Comparison of ENCODE assay signal across 8 cellular contexts in genomic region chr2:43611987-43612894, GRCh38. TPM values are rescaled to one million over a fixed set of nuclear protein-coding genes. Genes with fewer than 3 reads are reported as not detected.
DNase-seq lines count a peak whose midpoint lies in the region; ATAC-seq and TF ChIP-seq lines count a peak whose summit lies in the region.

No MANE protein-coding gene starts in this region.

- H3K79me2 ChIP-seq in fibroblast of lung (ENCODE audit: control insufficient read depth, insufficient read depth, low read length): no peaks in the 10 kb centered on the region

- no peak overlapping the region for H2BK5ac ChIP-seq in neuronal stem cell (ENCODE audit: low read length)

- H3K27ac ChIP-seq in AG04450 (ENCODE audit: low read depth, low read length) (no peak overlapping the region), Panc1 (ENCODE audit: low read length) (peak overlapping the region; percentile 52), fibroblast of lung (ENCODE audit: insufficient read depth, low read length) (no peak overlapping the region), neuronal stem cell (replicated peaks; ENCODE audit: low read length) (no peak overlapping the region), testis (no peak overlapping the region)

- POLR2A ChIA-PET in AG04450 (lab: Yijun Ruan, JAX): no interaction called here
- POLR2A ChIA-PET in Panc1 (lab: Charles Lee): no interaction called here

- H3K4me1 ChIP-seq in Panc1 (ENCODE audit: control insufficient read depth, insufficient read depth, low read length) (peaks cover 5% of the 10 kb centered on the region), fibroblast of lung (ENCODE audit: control insufficient read depth, extremely low read depth, insufficient read depth, low read length) (no peaks in the 10 kb centered on the region), neuronal stem cell (ENCODE audit: control insufficient read depth in 2 of 2, insufficient read depth in 1 of 2, low read depth in 1 of 2, low read length in 2 of 2) (peaks cover 0 to 2% of the 10 kb centered on the region in 2 donors), testis (no peaks in the 10 kb centered on the region)

- WGBS in neuronal stem cell (ENCODE audit: extremely low coverage in 2 of 2, insufficient read length in 2 of 2, insufficient replicate concordance in 1 of 2), 2 donors: no CpG with 5 or more reads among the region's 14 CpGs
- 51 to 55% methylated on average over 13 to 14 of the region's 14 CpGs for WGBS in testis, 2 donors

- H3K79me1 ChIP-seq in neuronal stem cell (ENCODE audit: low read depth, low read length): no peaks in the 10 kb centered on the region

- TF ChIP-seq CTCF in AG04450 (IDR thresholded peaks at IDR 0.05; ENCODE audit: low read depth, low read length): peak; percentile 92
- peak; percentile 90 for TF ChIP-seq CTCF in Panc1 (IDR thresholded peaks at IDR 0.05)
- TF ChIP-seq CTCF in fibroblast of lung (conservative IDR thresholded peaks at IDR 0.05 in 1 of 2, IDR thresholded peaks at IDR 0.05 in 1 of 2; ENCODE audit: low read depth in 1 of 2, low read length in 2 of 2): peak; percentile 91 to 93
- peak; percentile 60 to 75 (median 71) for TF ChIP-seq CTCF in testis (IDR thresholded peaks at IDR 0.05)

- H3K27me3 ChIP-seq in AG04450 (ENCODE audit: control insufficient read depth, insufficient read depth, low read length): peaks cover under 1% of the 10 kb centered on the region
- no peaks in the 10 kb centered on the region for H3K27me3 ChIP-seq in Panc1 (ENCODE audit: control insufficient read depth, insufficient read depth, low read length)
- H3K27me3 ChIP-seq in fibroblast of lung (ENCODE audit: control insufficient read depth, insufficient read depth, low read length): no peaks in the 10 kb centered on the region
- no peaks in the 10 kb centered on the region for H3K27me3 ChIP-seq in neuronal stem cell (ENCODE audit: control insufficient read depth in 3 of 3, insufficient read depth in 3 of 3, low read depth in 1 of 3, low read length in 3 of 3)
- no peaks in the 10 kb centered on the region for H3K27me3 ChIP-seq in testis

- no peak overlapping the region for H3K23ac ChIP-seq in neuronal stem cell (ENCODE audit: low read depth, low read length, poor library complexity)

- H2BK12ac ChIP-seq in neuronal stem cell (ENCODE audit: low read length): no peak overlapping the region

- intact Hi-C loops in Panc1 (cut with micrococcal nuclease; ENCODE audit: unreplicated experiment): loop anchor here (10.0 kb wide), 1 partner anchor 163 kb away; the partner anchor contains the start of gene DYNC2LI1
- intact Hi-C loops in testis (cut with DNase I; ENCODE audit: low total_unique reads): no loop called here

- H3K9ac ChIP-seq in fibroblast of lung (ENCODE audit: insufficient read depth, low read length) (no peak overlapping the region), neuronal stem cell (ENCODE audit: low read depth, low read length, poor library complexity) (no peak overlapping the region)

- no peak overlapping the region for H2AFZ ChIP-seq in fibroblast of lung (ENCODE audit: low read length)
- H2AFZ ChIP-seq in neuronal stem cell (ENCODE audit: low read length): peak overlapping the region; percentile 55

- H2BK15ac ChIP-seq in neuronal stem cell (ENCODE audit: low read length): no peak overlapping the region

- CTCF ChIA-PET in AG04450 (lab: Charles Lee) (interaction anchor here (0.6 to 1.3 kb wide), 6 partner anchors 8 to 67 kb away, joined by 3 to 4 read pairs (median 3); no protein-coding TSS in a partner anchor), Panc1 (lab: Charles Lee) (no interaction called here)

- no peak overlapping the region for H4K91ac ChIP-seq in neuronal stem cell (ENCODE audit: low read depth, low read length, poor library complexity)

- no peak overlapping the region for H3K14ac ChIP-seq in neuronal stem cell (ENCODE audit: low read length)

- H3K18ac ChIP-seq in neuronal stem cell (ENCODE audit: low read length): no peak overlapping the region

- no peaks in the 10 kb centered on the region for H3K36me3 ChIP-seq in Panc1 (ENCODE audit: control insufficient read depth, insufficient read depth, low read length)
- no peaks in the 10 kb centered on the region for H3K36me3 ChIP-seq in fibroblast of lung (ENCODE audit: control insufficient read depth, insufficient read depth, low read length)
- H3K36me3 ChIP-seq in neuronal stem cell (replicated peaks in 1 of 2; ENCODE audit: control insufficient read depth in 2 of 2, insufficient read depth in 2 of 2, low read length in 2 of 2): no peaks in the 10 kb centered on the region
- no peaks in the 10 kb centered on the region for H3K36me3 ChIP-seq in testis (ENCODE audit: low read depth, missing control alignments)

- DNase-seq in AG04450 (ENCODE audit: low read depth, low spot score) (no peak), HuH-7.5 (ENCODE audit: low spot score) (peak; percentile 5), Panc1 (ENCODE audit: low read depth, low spot score) (peak; percentile 64), fibroblast of lung (ENCODE audit: low read depth in 2 of 2) (peak; percentile 58 to 84), neuronal stem cell (ENCODE audit: low spot score) (peak; percentile 65), testis (peak; percentile 84)
- peak; percentile 67 for DNase-seq in activated T-cell treated with anti-CD3 and anti-CD28 coated beads, Interleukin-2, amount 50 U/mL, for 1 hour

- in situ Hi-C loops in Panc1 (cut with HindIII; ENCODE audit: low pct_unique_long_range_greater_than_20kb, low sequenced_read_pairs): no loop called here

- no peak overlapping the region for H3K4ac ChIP-seq in neuronal stem cell (ENCODE audit: low read length)

- no peak overlapping the region for H2AK5ac ChIP-seq in neuronal stem cell (ENCODE audit: low read depth, low read length)

- no peak for TF ChIP-seq POLR2A in testis (IDR thresholded peaks at IDR 0.05)

- H3K4me2 ChIP-seq in fibroblast of lung (ENCODE audit: extremely low read depth, insufficient read depth, low read length) (peak overlapping the region; percentile 55), neuronal stem cell (ENCODE audit: insufficient read depth, low read length, poor library complexity, severe bottlenecking) (no peak overlapping the region)

- H2BK120ac ChIP-seq in neuronal stem cell (ENCODE audit: low read depth, low read length): no peak overlapping the region

- BruUV-seq in Panc1 (replicated peaks; lab: Mats Ljungman, UMichigan): no TSS peak

- H3K4me3 ChIP-seq in AG04450 (ENCODE audit: low read depth, low read length) (no peak overlapping the region), Panc1 (ENCODE audit: low read depth in 2 of 2, low read length in 2 of 2) (no peak overlapping the region), fibroblast of lung (replicated peaks in 1 of 4; ENCODE audit: control extremely low read depth in 1 of 4, insufficient read depth in 1 of 4, low read depth in 3 of 4, low read length in 4 of 4) (no peak overlapping the region), neuronal stem cell (ENCODE audit: low read length in 2 of 2) (no peak overlapping the region), testis (no peak overlapping the region)

- ATAC-seq in GM18517 (IDR thresholded peaks at IDR 0.05; ENCODE audit: unreplicated experiment) (peak; percentile 85), Panc1 (peak; percentile 95)

- H3K9me3 ChIP-seq in AG04450 (ENCODE audit: control insufficient read depth, insufficient read depth, low read length) (no peaks in the 10 kb centered on the region), Panc1 (ENCODE audit: control insufficient read depth, insufficient read depth, low read depth, low read length) (no peaks in the 10 kb centered on the region), fibroblast of lung (ENCODE audit: control insufficient read depth, insufficient read depth, low read depth, low read length) (no peaks in the 10 kb centered on the region), neuronal stem cell (replicated peaks in 1 of 2; ENCODE audit: control insufficient read depth in 2 of 2, insufficient read depth in 1 of 2, low read depth in 1 of 2, low read length in 2 of 2) (no peaks in the 10 kb centered on the region), testis (no peaks in the 10 kb centered on the region)

- no peak overlapping the region for H4K8ac ChIP-seq in neuronal stem cell (ENCODE audit: low read depth, low read length)

- no peaks in the 10 kb centered on the region for H4K20me1 ChIP-seq in fibroblast of lung (ENCODE audit: control insufficient read depth, extremely low read depth, insufficient read depth, low read length)

RNA-seq across cellular contexts. Expression of gene THADA, which starts 16.4 kb away (rescaled TPM):
- 15.0 and 17.8 TPM in 2 replicates for polyA plus RNA-seq in AG04450 (2011; rRNA removed)
- 56.8 and 68.0 TPM in 2 replicates for polyA minus RNA-seq in AG04450 (2011; rRNA and poly(A)+ RNA removed)
- total RNA-seq in Panc1 (2021; ENCODE audit: unreplicated experiment): 37.2 TPM
- polyA plus RNA-seq in Panc1 (2012; ENCODE audit: insufficient read length): 15.1 TPM
- 32.4 and 36.2 TPM in 2 replicates for total RNA-seq in fibroblast of lung
- polyA plus RNA-seq in fibroblast of lung: 9.2 and 15.4 TPM in 2 replicates
- 9.8 and 11.7 TPM in 2 replicates for polyA plus RNA-seq in fibroblast of lung (2012)
- polyA minus RNA-seq in fibroblast of lung (ENCODE audit: low replicate concordance): 84.3 and 118 TPM in 2 replicates
- 7.4 TPM for polyA plus RNA-seq in neuronal stem cell (2013, experiment 1 of 2)
- 7.2 TPM for polyA plus RNA-seq in neuronal stem cell (2013, experiment 2 of 2)
- total RNA-seq in testis: 10 to 100 TPM; 39.5 to 43.9 TPM
- 29.5 TPM for polyA plus RNA-seq in testis (ENCODE audit: insufficient read depth, low read depth, low replicate concordance)

RNA-seq across cellular contexts. Expression of gene PLEKHH2, which starts 24.8 kb away (rescaled TPM):
- 4.5 and 6.0 TPM in 2 replicates for polyA plus RNA-seq in AG04450 (2011; rRNA removed)
- polyA minus RNA-seq in AG04450 (2011; rRNA and poly(A)+ RNA removed): 2.8 and 3.8 TPM in 2 replicates
- total RNA-seq in Panc1 (2021; ENCODE audit: unreplicated experiment): 15.0 TPM
- polyA plus RNA-seq in Panc1 (2012; ENCODE audit: insufficient read length): 7.9 TPM
- 14.0 and 15.9 TPM in 2 replicates for total RNA-seq in fibroblast of lung
- 4.3 and 6.9 TPM in 2 replicates for polyA plus RNA-seq in fibroblast of lung
- 1.5 and 2.9 TPM in 2 replicates for polyA plus RNA-seq in fibroblast of lung (2012)
- 1.1 and 2.4 TPM in 2 replicates for polyA minus RNA-seq in fibroblast of lung (ENCODE audit: low replicate concordance)
- polyA plus RNA-seq in neuronal stem cell (2013, experiment 1 of 2): 4.3 TPM
- polyA plus RNA-seq in neuronal stem cell (2013, experiment 2 of 2): 3.9 TPM
- 10 to 100 TPM; 45.3 to 80.2 TPM for total RNA-seq in testis
- polyA plus RNA-seq in testis (ENCODE audit: insufficient read depth, low read depth, low replicate concordance): 7.4 TPM
